In genomic region chr3:52798978-52799476, GRCh38 we compare ENCODE assay signal across 8 cellular contexts. TPM values are rescaled to one million over a fixed set of nuclear protein-coding genes. Genes with fewer than 3 reads are reported as not detected.
DNase-seq lines count a peak whose midpoint lies in the region; ATAC-seq and TF ChIP-seq lines count a peak whose summit lies in the region.

No MANE protein-coding gene starts in this region.

- no peaks in the 10 kb centered on the region for H3K36me3 Mint-ChIP-seq in mesothelial cell of epicardium

- H3K27me3 Mint-ChIP-seq in mesothelial cell of epicardium (ENCODE audit: low read depth), result no peaks in the 10 kb centered on the region

- no peak overlapping the region for H3K4me3 ChIP-seq in astrocyte of the spinal cord (ENCODE audit: low read depth, low read length)

- peaks cover 24% of the 10 kb centered on the region for H3K4me1 Mint-ChIP-seq in mesothelial cell of epicardium

- peak; percentile 48 for TF ChIP-seq CTCF in astrocyte of the spinal cord (IDR thresholded peaks at IDR 0.05; ENCODE audit: low read depth, low read length)
- peak; percentile 40 for TF ChIP-seq CTCF in mesothelial cell of epicardium (IDR thresholded peaks at IDR 0.05; ENCODE audit: unreplicated experiment)

- ATAC-seq in GM21423 (IDR thresholded peaks at IDR 0.05; ENCODE audit: unreplicated experiment) (no peak), HG03439 (IDR thresholded peaks at IDR 0.05; ENCODE audit: unreplicated experiment) (no peak)

- no peak overlapping the region for H3K4me3 Mint-ChIP-seq in mesothelial cell of epicardium

- peak; percentile 27 for DNase-seq in Daoy (ENCODE audit: low read depth)
- DNase-seq in HPDE6-E6E7 (ENCODE audit: extremely low spot score), result peak; percentile 38
- no peak for DNase-seq in astrocyte of the spinal cord (ENCODE audit: low read depth, low spot score)
- no peak for DNase-seq in mesothelial cell of epicardium (ENCODE audit: low spot score in 2 of 2, unreplicated experiment in 2 of 2)
- no peak for DNase-seq in SKM-1 (lab: John Stamatoyannopoulos, UW; ENCODE audit: unreplicated experiment)
- DNase-seq in NCI-H2029 treated with DMSO at 0.1 percent for 48 hours (lab: John Stamatoyannopoulos, UW), result no peak

- peak overlapping the region; percentile 39 for H3K27ac Mint-ChIP-seq in mesothelial cell of epicardium

- in situ Hi-C loops in astrocyte of the spinal cord (cut with HindIII; ENCODE audit: low sequenced_read_pairs), result no loop called here

- H3K9me3 Mint-ChIP-seq in mesothelial cell of epicardium, result no peaks in the 10 kb centered on the region

RNA-seq across cellular contexts. Expression of gene ITIH3, which starts 4.4 kb away (rescaled TPM):
- not detected in 2 replicates for total RNA-seq in Daoy (2014; rRNA removed; shearing (Covaris generic))
- total RNA-seq in mesothelial cell of epicardium, result 22.4 to 25.0 TPM (median 23.1 TPM) in 3 replicates

RNA-seq across cellular contexts. Expression of gene ITIH1, which starts 21.6 kb away (rescaled TPM):
- total RNA-seq in Daoy (2014; rRNA removed; shearing (Covaris generic)), result not detected in 2 replicates
- not detected in 3 replicates for total RNA-seq in mesothelial cell of epicardium

RNA-seq across cellular contexts. Expression of gene NEK4, which starts 28.3 kb away (rescaled TPM):
- 17.1 and 22.9 TPM in 2 replicates for total RNA-seq in Daoy (2014; rRNA removed; shearing (Covaris generic))
- total RNA-seq in mesothelial cell of epicardium, result 32.3 to 33.5 TPM (median 32.9 TPM) in 3 replicates

RNA-seq across cellular contexts. Expression of gene ITIH4, which starts 31.4 kb away (rescaled TPM):
- total RNA-seq in Daoy (2014; rRNA removed; shearing (Covaris generic)), result 0.09 and 0.40 TPM in 2 replicates
- total RNA-seq in mesothelial cell of epicardium, result 12.0 to 13.9 TPM (median 13.5 TPM) in 3 replicates

RNA-seq across cellular contexts. Expression of gene MUSTN1, which starts 35.8 kb away (rescaled TPM):
- not detected in 2 replicates for total RNA-seq in Daoy (2014; rRNA removed; shearing (Covaris generic))
- total RNA-seq in mesothelial cell of epicardium, result 1.0 to 2.1 TPM in 2 of 3 replicates, not detected in the other

Comparison
In these comparisons a context has a peak if more than half of its experiments do, and no peak if none do; other contexts are left out.
1. DNase-seq: peak in Daoy (single experiment) and HPDE6-E6E7 (single experiment); none in astrocyte of the spinal cord (single experiment), mesothelial cell of epicardium (0 of 2), SKM-1 (single experiment) and NCI-H2029 treated with DMSO at 0.1 percent for 48 hours (single experiment).
2. RNA of gene ITIH3, which starts 4.4 kb away (total RNA-seq): 22.4 to 25.0 TPM in mesothelial cell of epicardium; not detected in Daoy; every median in the first group is over 10 times any median in the second.